15 cellular contexts compared by ENCODE assay signal in the genomic region with DNA sequence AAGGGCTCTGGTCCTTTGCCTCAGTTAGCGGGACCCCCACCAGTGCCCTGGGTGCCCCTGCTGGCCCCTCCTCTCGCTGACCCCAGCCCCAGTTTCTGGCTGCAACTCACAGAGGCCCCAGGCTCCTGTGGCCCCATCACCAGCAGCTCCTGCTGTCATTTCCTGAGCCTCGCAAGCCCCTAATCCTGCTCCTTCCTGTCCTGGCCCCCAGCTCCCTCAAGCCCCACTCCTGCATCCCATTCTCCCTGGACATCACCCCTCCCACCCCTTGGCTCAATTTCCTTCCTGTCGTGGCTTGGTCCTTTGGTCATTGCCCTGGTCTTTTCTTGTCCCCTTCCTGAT. TPM values are rescaled to one million over a fixed set of nuclear protein-coding genes. Genes with fewer than 3 reads are reported as not detected.
DNase-seq lines count a peak whose midpoint lies in the region; ATAC-seq and TF ChIP-seq lines count a peak whose summit lies in the region.
"Had no signal": no experiment of that assay in that cellular context is flagged by ENCODE, and none has a peak within 500 bp of the region (broad histone marks: within the 10 kb centered on the region; RNA-seq: fewer than 3 reads in every experiment).

No MANE protein-coding gene starts in this region.

- no peaks in the 10 kb centered on the region for H4K20me1 ChIP-seq in SK-N-SH (ENCODE audit: insufficient read depth)

- H3K36me3 ChIP-seq in SK-N-SH (replicated peaks in 1 of 2; ENCODE audit: control insufficient read depth in 1 of 2, insufficient read depth in 2 of 2, low read length in 1 of 2) = no peaks in the 10 kb centered on the region
- H3K36me3 ChIP-seq: HAP-1 had no signal

- DNase-seq in T-helper 1 cell = no peak
- DNase-seq in activated CD8-positive, alpha-beta T cell treated with anti-CD3 and anti-CD28 coated beads, Interleukin-2, amount 10 ng/mL, durations not matched to agents 7 days and 5 days = no peak
- no peak for DNase-seq in immature natural killer cell
- DNase-seq in NCI-H510A (lab: John Stamatoyannopoulos, UW) = no peak
- no peak for DNase-seq in NCI-H2196 treated with DMSO at 0.1 percent for 48 hours (lab: John Stamatoyannopoulos, UW; ENCODE audit: unreplicated experiment)
- no peak for DNase-seq in SK-N-SH
- DNase-seq: glutamatergic neuron, KG1, NCI-H1930, small intestine, T1000 had no signal

- no peak for TF ChIP-seq RAD21 in SK-N-SH (IDR thresholded peaks at IDR 0.05; ENCODE audit: low read length)

- no peaks in the 10 kb centered on the region for H3K79me2 ChIP-seq in SK-N-SH (ENCODE audit: insufficient read depth)

- POLR2A ChIA-PET in activated CD8-positive, alpha-beta T cell treated with anti-CD3 and anti-CD28 coated beads, Interleukin-2, amount 10 ng/mL, durations not matched to agents 7 days and 5 days (lab: Charles Lee) = interaction anchor here (0.6 to 4.3 kb wide), 3 partner anchors 14 to 345 kb away, joined by 3 to 31 read pairs (median 3); no protein-coding TSS in a partner anchor
- POLR2A ChIA-PET in SK-N-SH (lab: Yijun Ruan, JAX) = interaction anchor here (0.5 kb wide), 1 partner anchor 12 kb away, joined by 3 read pairs; no protein-coding TSS in a partner anchor

- CTCF ChIA-PET in activated CD8-positive, alpha-beta T cell treated with anti-CD3 and anti-CD28 coated beads, Interleukin-2, amount 10 ng/mL, durations not matched to agents 7 days and 5 days (lab: Charles Lee) = interaction anchor here (1.2 to 8.0 kb wide), 3 partner anchors 11 to 50 kb away, joined by 3 to 118 read pairs (median 3); no protein-coding TSS in a partner anchor
- CTCF ChIA-PET in SK-N-SH (lab: Yijun Ruan, JAX) = interaction anchor here (0.9 to 4.6 kb wide), 4 partner anchors 9 to 100 kb away, joined by 3 to 21 read pairs (median 4); no protein-coding TSS in a partner anchor

- no peaks in the 10 kb centered on the region for H3K27me3 Mint-ChIP-seq in T-helper 1 cell treated with Interleukin-12 subunit alpha and Interleukin-12 subunit beta and Interleukin-4 antibody, amounts not matched to agents 30 μg/mL and 1 μg/mL, for 36 hours (ENCODE audit: low read depth)
- H3K27me3 Mint-ChIP-seq in activated CD8-positive, alpha-beta T cell treated with anti-CD3 and anti-CD28 coated beads, Interleukin-2, amount 10 ng/mL, durations not matched to agents 7 days and 5 days (ENCODE audit: low read depth) = no peaks in the 10 kb centered on the region
- H3K27me3 Mint-ChIP-seq in immature natural killer cell (ENCODE audit: low read depth in 3 of 3) = peaks cover 12 to 63% (median 53%) of the 10 kb centered on the region in 3 donors

- no peak overlapping the region for H3K4me2 ChIP-seq in SK-N-SH

- H3K4me1 ChIP-seq in SK-N-SH (ENCODE audit: control insufficient read depth in 1 of 2, insufficient read depth in 2 of 2, low read depth in 1 of 2, low read length in 1 of 2) = peaks cover 6 to 7% of the 10 kb centered on the region in 2 experiments; a peak in 2 of 4 replicates
- H3K4me1 ChIP-seq: HAP-1 had no signal

- H3K4me3 Mint-ChIP-seq in T-helper 1 cell treated with Interleukin-12 subunit alpha and Interleukin-12 subunit beta and Interleukin-4 antibody, amounts not matched to agents 30 μg/mL and 1 μg/mL, for 36 hours = peak overlapping the region; percentile 56
- peak overlapping the region; percentile 59 for H3K4me3 Mint-ChIP-seq in activated CD8-positive, alpha-beta T cell treated with anti-CD3 and anti-CD28 coated beads, Interleukin-2, amount 10 ng/mL, durations not matched to agents 7 days and 5 days
- peak overlapping the region; percentile 44 to 79 (median 74) for H3K4me3 Mint-ChIP-seq in immature natural killer cell

- H3K9me2 ChIP-seq in SK-N-SH = no peaks in the 10 kb centered on the region

- no peak for ATAC-seq in activated CD8-positive, alpha-beta T cell treated with anti-CD3 and anti-CD28 coated beads, Interleukin-2, amount 10 ng/mL, durations not matched to agents 7 days and 5 days

- TF ChIP-seq EP300 in SK-N-SH (IDR thresholded peaks at IDR 0.05; ENCODE audit: borderline replicate concordance in 1 of 2, low read depth in 1 of 2, low read length in 1 of 2) = no peak

- H3K9ac ChIP-seq in SK-N-SH = no peak overlapping the region

- H3K9me3 Mint-ChIP-seq in T-helper 1 cell treated with Interleukin-12 subunit alpha and Interleukin-12 subunit beta and Interleukin-4 antibody, amounts not matched to agents 30 μg/mL and 1 μg/mL, for 36 hours = no peaks in the 10 kb centered on the region
- no peaks in the 10 kb centered on the region for H3K9me3 Mint-ChIP-seq in activated CD8-positive, alpha-beta T cell treated with anti-CD3 and anti-CD28 coated beads, Interleukin-2, amount 10 ng/mL, durations not matched to agents 7 days and 5 days (ENCODE audit: insufficient read depth)
- no peaks in the 10 kb centered on the region for H3K9me3 Mint-ChIP-seq in immature natural killer cell

- H3K9me3 ChIP-seq in SK-N-SH = no peaks in the 10 kb centered on the region
- H3K9me3 ChIP-seq: HAP-1 had no signal

- peaks cover 45% of the 10 kb centered on the region for H3K36me3 Mint-ChIP-seq in T-helper 1 cell treated with Interleukin-12 subunit alpha and Interleukin-12 subunit beta and Interleukin-4 antibody, amounts not matched to agents 30 μg/mL and 1 μg/mL, for 36 hours (ENCODE audit: low read depth)
- peaks cover 73% of the 10 kb centered on the region for H3K36me3 Mint-ChIP-seq in activated CD8-positive, alpha-beta T cell treated with anti-CD3 and anti-CD28 coated beads, Interleukin-2, amount 10 ng/mL, durations not matched to agents 7 days and 5 days (ENCODE audit: low read depth)
- H3K36me3 Mint-ChIP-seq in immature natural killer cell = peaks cover 4 to 9% (median 8%) of the 10 kb centered on the region in 3 donors

- H3K4me1 Mint-ChIP-seq in T-helper 1 cell treated with Interleukin-12 subunit alpha and Interleukin-12 subunit beta and Interleukin-4 antibody, amounts not matched to agents 30 μg/mL and 1 μg/mL, for 36 hours (ENCODE audit: low read depth) = peaks cover 74% of the 10 kb centered on the region
- peaks cover 95% of the 10 kb centered on the region for H3K4me1 Mint-ChIP-seq in activated CD8-positive, alpha-beta T cell treated with anti-CD3 and anti-CD28 coated beads, Interleukin-2, amount 10 ng/mL, durations not matched to agents 7 days and 5 days (ENCODE audit: low read depth)
- peaks cover 97% of the 10 kb centered on the region in 2 donors for H3K4me1 Mint-ChIP-seq in immature natural killer cell

- H3K4me3 ChIP-seq in skin epidermis (no peak overlapping the region), SK-N-SH (ENCODE audit: low read depth in 2 of 2, low read length in 1 of 2) (no peak overlapping the region)
- H3K4me3 ChIP-seq: HAP-1 had no signal

- TF ChIP-seq CTCF in SK-N-SH (IDR thresholded peaks at IDR 0.05) = no peak

- H3F3A ChIP-seq in SK-N-SH (replicated peaks; ENCODE audit: insufficient read depth) = no peaks in the 10 kb centered on the region

- WGBS in SK-N-SH (ENCODE audit: low lambda C conversion rate) = 81% methylated on average over 4 of the region's 4 CpGs

- peak overlapping the region; percentile 83 for H3K27ac Mint-ChIP-seq in T-helper 1 cell treated with Interleukin-12 subunit alpha and Interleukin-12 subunit beta and Interleukin-4 antibody, amounts not matched to agents 30 μg/mL and 1 μg/mL, for 36 hours
- H3K27ac Mint-ChIP-seq in activated CD8-positive, alpha-beta T cell treated with anti-CD3 and anti-CD28 coated beads, Interleukin-2, amount 10 ng/mL, durations not matched to agents 7 days and 5 days = peak overlapping the region; percentile 100
- H3K27ac Mint-ChIP-seq in immature natural killer cell = peak overlapping the region; percentile 99 to 100 (median 100)

- H3K27me3 ChIP-seq in SK-N-SH (ENCODE audit: insufficient read depth) = no peaks in the 10 kb centered on the region

- peak overlapping the region in 19 of 21 experiments; percentile 34 to 98 (median 74) for H3K27ac ChIP-seq in skin epidermis
- H3K27ac ChIP-seq in SK-N-SH (ENCODE audit: low read depth in 2 of 2, low read length in 1 of 2) = no peak overlapping the region
- H3K27ac ChIP-seq: 22Rv1 had no signal

- H2AFZ ChIP-seq in SK-N-SH (ENCODE audit: low read depth) = no peak overlapping the region

TF ChIP-seq in SK-N-SH, 30 proteins besides CTCF, POLR2A, EP300 and RAD21 (continues in another document):
- TF ChIP-seq GABPA (IDR thresholded peaks at IDR 0.05; ENCODE audit: low read depth) = no peak
- no peak for TF ChIP-seq TEAD4 (IDR thresholded peaks at IDR 0.05; ENCODE audit: borderline replicate concordance, insufficient read depth)
- TF ChIP-seq EZH2phosphoT487 (IDR thresholded peaks at IDR 0.05; ENCODE audit: borderline replicate concordance, low read depth) = no peak
- TF ChIP-seq ELF1 (IDR thresholded peaks at IDR 0.05) = no peak
- no peak for TF ChIP-seq NFIC (IDR thresholded peaks at IDR 0.05; ENCODE audit: borderline replicate concordance)

RNA-seq across cellular contexts. Expression of a gene that starts 8.6 kb away (rescaled TPM):
- total RNA-seq in activated CD8-positive, alpha-beta T cell treated with anti-CD3 and anti-CD28 coated beads, Interleukin-2, amount 10 ng/mL, durations not matched to agents 7 days and 5 days = 100 to 1,000 TPM; 274 to 284 TPM
- 100 to 1,000 TPM; 162 to 269 (median 165) TPM for polyA plus RNA-seq in immature natural killer cell
- 0.18 and 0.36 TPM in 2 replicates for polyA plus RNA-seq in SK-N-SH (2012; rRNA removed)
- 0.14 and 0.21 TPM in 2 replicates for polyA plus RNA-seq in SK-N-SH (2012; cell fraction: cytosol; rRNA removed)
- polyA plus RNA-seq in SK-N-SH (2012; cell fraction: nucleus; rRNA removed) = 0.12 and 0.14 TPM in 2 replicates

RNA-seq across cellular contexts. Expression of a gene that starts 54.4 kb away (rescaled TPM):
- total RNA-seq in activated CD8-positive, alpha-beta T cell treated with anti-CD3 and anti-CD28 coated beads, Interleukin-2, amount 10 ng/mL, durations not matched to agents 7 days and 5 days = 10 to 100 TPM; 32.5 to 39.9 TPM
- polyA plus RNA-seq in immature natural killer cell (1 to 10 TPM; 4.2 to 9.9 (median 6.6) TPM), SK-N-SH (2012; rRNA removed) (14.4 and 15.0 TPM in 2 replicates)
- 9.1 and 10.8 TPM in 2 replicates for polyA plus RNA-seq in SK-N-SH (2012; cell fraction: cytosol; rRNA removed)
- polyA plus RNA-seq in SK-N-SH (2012; cell fraction: nucleus; rRNA removed) = 19.8 and 28.7 TPM in 2 replicates

Comparison
In these comparisons a context has a peak if more than half of its experiments do, and no peak if none do; other contexts are left out.
1. H3K27ac ChIP-seq: peak in skin epidermis (19 of 21); none in SK-N-SH (0 of 2).
2. RNA of a gene that starts 8.6 kb away (polyA plus RNA-seq): 162 to 269 TPM in immature natural killer cell; 0.12 to 0.36 TPM in SK-N-SH; every median in the first group is over 100 times any median in the second.
3. Peak in every context shown above with its lines, with median percentiles within 50 percentile points of each other: H3K27ac Mint-ChIP-seq and H3K4me3 Mint-ChIP-seq.